In genomic region chr1:182652933-182653332, GRCh38 we compare ENCODE assay signal across 32 cellular contexts. TPM values are rescaled to one million over a fixed set of nuclear protein-coding genes. Genes with fewer than 3 reads are reported as not detected.
"Had no signal": no experiment of that assay in that cellular context is flagged by ENCODE, and none has a peak within 500 bp of the region (broad histone marks: within the 10 kb centered on the region; RNA-seq: fewer than 3 reads in every experiment).

No MANE protein-coding gene starts in this region.

- FAIRE-seq: kidney, TTC549, urothelium cell line had no signal

- DNase-seq: activated CD4-positive, alpha-beta memory T cell treated with anti-CD3 and anti-CD28 coated beads, Interleukin-2, amount 10 ng/mL, durations not matched to agents 7 days and 5 days; activated CD4-positive, alpha-beta T cell treated with anti-CD3 and anti-CD28 coated beads for 1 hour; activated CD4-positive, alpha-beta T cell treated with anti-CD3 and anti-CD28 coated beads, Interleukin-2, amount 10 ng/mL, durations not matched to agents 7 days and 5 days; activated naive CD8-positive, alpha-beta T cell treated with anti-CD3 and anti-CD28 coated beads, Interleukin-2, amount 50 U/mL, for 24 hours; activated T-cell treated with anti-CD3 and anti-CD28 coated beads, Interleukin-2, amount 50 U/mL, for 48 hours; amygdala; caudate nucleus; cortex of kidney; effector memory CD8-positive, alpha-beta T cell; erythroblast; heart left ventricle; hypothalamus; immature natural killer cell; kidney; left colon; mammary epithelial cell; nephron progenitor cell; ovary; right lobe of liver; stimulated activated CD4-positive, alpha-beta T cell treated with anti-CD3 and anti-CD28 coated beads, Interleukin-2, amount 100 ng/mL, for 48 hours; stimulated activated naive CD4-positive, alpha-beta T cell treated with Interleukin-2 at 50 U/mL for 16 hours; testis; transverse colon had no signal

- H3K9me3 ChIP-seq: gastroesophageal sphincter, heart left ventricle, neutrophil, ovary, right lobe of liver, testis, transverse colon had no signal

- H3K27ac ChIP-seq: gastroesophageal sphincter, heart left ventricle, neutrophil, ovary, right lobe of liver, testis, transverse colon had no signal

- H3K36me3 ChIP-seq: gastroesophageal sphincter, heart left ventricle, neutrophil, ovary, right lobe of liver, transverse colon had no signal

- H3K27me3 ChIP-seq: gastroesophageal sphincter, heart left ventricle, ovary, right lobe of liver, testis, transverse colon had no signal

- H3K4me1 ChIP-seq: gastroesophageal sphincter, heart left ventricle, right lobe of liver, testis, transverse colon had no signal

- ATAC-seq: activated naive CD8-positive, alpha-beta T cell treated with anti-CD3 and anti-CD28 coated beads, Interleukin-2, amount 50 U/mL, for 24 hours; effector memory CD8-positive, alpha-beta T cell; gastroesophageal sphincter; heart left ventricle; left colon; WTC11 had no signal

- H3K4me3 ChIP-seq: gastroesophageal sphincter, heart left ventricle, ovary, right lobe of liver, testis, transverse colon had no signal

RNA-seq across cellular contexts. Expression of gene RGS8, which starts 31.5 kb away (rescaled TPM):
- total RNA-seq: activated CD4-positive, alpha-beta memory T cell treated with anti-CD3 and anti-CD28 coated beads, Interleukin-2, amount 10 ng/mL, durations not matched to agents 7 days and 5 days; activated CD4-positive, alpha-beta T cell treated with anti-CD3 and anti-CD28 coated beads, Interleukin-2, amount 10 ng/mL, durations not matched to agents 7 days and 5 days; activated T-helper 2 cell treated with anti-CD3 and anti-CD28 coated beads, Interferon-gamma antibody, Interleukin-2, Interleukin-4, amounts not matched to agents 10 μg/mL and 5 μg/mL and 100 μg/mL, durations not matched to agents 14 hours and 24 hours and 36 hours; gastroesophageal sphincter; kidney; left colon; mammary epithelial cell; renal cortical epithelial cell; right lobe of liver; skeletal muscle tissue had no signal
- polyA plus RNA-seq: heart left ventricle, immature natural killer cell, liver, mammary epithelial cell had no signal

RNA-seq across cellular contexts. Expression of gene RGS16, which starts 48.7 kb away (rescaled TPM):
- total RNA-seq: renal cortical epithelial cell had no signal
